ENCODE assay signal across 1 cellular context in genomic region chrX:71393919-71394318, GRCh38.
TF ChIP-seq lines count a peak whose summit lies in the region.

No MANE protein-coding gene starts in this region.

TF ChIP-seq in K562, 482 proteins besides CTCF, POLR2A, EP300 and RAD21 (continued from another document):
- TF ChIP-seq PBX2 (CRISPR knock-in tag; IDR thresholded peaks at IDR 0.05; ENCODE audit: low read depth) (no peak), PBX2 (tag; conservative IDR thresholded peaks at IDR 0.05; ENCODE audit: low read depth) (peak; percentile 67), TCF3 (CRISPR knock-in tag; IDR thresholded peaks at IDR 0.05) (peak; percentile 90), LEF1 (IDR thresholded peaks at IDR 0.05) (peak; percentile 68)
